Comparison of ENCODE assay signal across 7 cellular contexts in genomic region chr13:93244141-93244917, GRCh38. TPM values are rescaled to one million over a fixed set of nuclear protein-coding genes. Genes with fewer than 3 reads are reported as not detected.
DNase-seq lines count a peak whose midpoint lies in the region; ATAC-seq, FAIRE-seq and TF ChIP-seq lines count a peak whose summit lies in the region.

No MANE protein-coding gene starts in this region.

- H3K9me3 Mint-ChIP-seq in type B pancreatic cell, result peaks cover 8% of the 10 kb centered on the region

- no TSS peak for BruUV-seq in GM12878 (replicated peaks; lab: Mats Ljungman, UMichigan)

- intact Hi-C loops in GM12878 (cut with micrococcal nuclease; ENCODE audit: unreplicated experiment), result no loop called here

- TF ChIP-seq CTCF in GM12878 (IDR thresholded peaks at IDR 0.05 in 2 of 3, conservative IDR thresholded peaks at IDR 0.05 in 1 of 3; ENCODE audit: control insufficient read depth in 2 of 3, extremely low read depth in 1 of 3, insufficient read depth in 1 of 3, low read depth in 3 of 3, low read length in 3 of 3), result no peak
- TF ChIP-seq CTCF in type B pancreatic cell (conservative IDR thresholded peaks at IDR 0.05), result no peak

- SMC1A ChIA-PET in GM12878 (lab: Charles Lee; ENCODE audit: uncharacterized antibody, unreplicated experiment), result interaction anchor here (0.7 kb wide), 1 partner anchor 347 kb away, joined by 3 read pairs; no protein-coding TSS in a partner anchor

- no peaks in the 10 kb centered on the region for H3K9me3 ChIP-seq in GM12878 (replicated peaks; ENCODE audit: control insufficient read depth, insufficient read depth, low read length)

- H3K36me3 ChIP-seq in GM12878 (ENCODE audit: control insufficient read depth in 2 of 2, insufficient read depth in 2 of 2, low read length in 1 of 2), result no peaks in the 10 kb centered on the region

- CTCF ChIA-PET in GM12878 (lab: Yijun Ruan, JAX), result interaction anchor here (0.5 kb wide), 1 partner anchor 1119 kb away, joined by 3 read pairs; no protein-coding TSS in a partner anchor

- no peak overlapping the region for H3K27ac Mint-ChIP-seq in type B pancreatic cell

- no peaks in the 10 kb centered on the region for H3K27me3 ChIP-seq in GM12878 (replicated peaks in 1 of 2; ENCODE audit: control insufficient read depth in 2 of 2, insufficient read depth in 2 of 2, low read length in 1 of 2)

- RAD21 ChIA-PET in GM12878 (lab: Charles Lee; ENCODE audit: unreplicated experiment), result no interaction called here

- peaks cover 8% of the 10 kb centered on the region for H3K36me3 Mint-ChIP-seq in type B pancreatic cell

- H3K4me1 Mint-ChIP-seq in type B pancreatic cell (ENCODE audit: unreplicated experiment), result peaks cover 28% of the 10 kb centered on the region

- H2AFZ ChIP-seq in GM12878 (ENCODE audit: control insufficient read depth, low read depth, low read length), result no peak overlapping the region

- H3K4me3 ChIP-seq in GM12878, result no peak overlapping the region

- POLR2A ChIA-PET in GM12878 (lab: Charles Lee), result no interaction called here

- no peak for FAIRE-seq in GM12878 (lab: Jason Lieb, UNC)

- no peak overlapping the region for H3K9ac ChIP-seq in GM12878 (ENCODE audit: control insufficient read depth, insufficient read depth, low read length)

- 38% methylated on average over 15 of the region's 17 CpGs for WGBS in GM12878 (ENCODE audit: insufficient coverage, insufficient replicate concordance, low lambda C conversion rate, missing lambda C conversion rate)

- in situ Hi-C loops in GM12878 (cut with MboI), result no loop called here

- ATAC-seq in HG03108 (IDR thresholded peaks at IDR 0.05; ENCODE audit: unreplicated experiment) (peak; percentile 52), GM12878 (peak; percentile 21; the same call in 2 of the 3 replicates), HG03469 (IDR thresholded peaks at IDR 0.05; ENCODE audit: unreplicated experiment) (no peak)

- H3K27ac ChIP-seq in GM12878 (ENCODE audit: control insufficient read depth, insufficient read depth), result no peak overlapping the region

- no peak for TF ChIP-seq POLR2A in GM12878 (IDR thresholded peaks at IDR 0.05; ENCODE audit: low read depth, low read length)

- no peaks in the 10 kb centered on the region for H4K20me1 ChIP-seq in GM12878 (ENCODE audit: control insufficient read depth, insufficient read depth)

- TF ChIP-seq RAD21 in GM12878 (IDR thresholded peaks at IDR 0.05; ENCODE audit: insufficient read depth, low read depth, low read length), result no peak

- H3K79me2 ChIP-seq in GM12878 (ENCODE audit: control insufficient read depth, insufficient read depth, low read length), result no peaks in the 10 kb centered on the region

- H3K4me1 ChIP-seq in GM12878 (ENCODE audit: control insufficient read depth, insufficient read depth, low read length), result no peaks in the 10 kb centered on the region

- no peak for TF ChIP-seq EP300 in GM12878 (IDR thresholded peaks at IDR 0.05; ENCODE audit: borderline replicate concordance in 1 of 2, control insufficient read depth in 1 of 2, low read depth in 2 of 2, low read length in 2 of 2)

- H3K4me2 ChIP-seq in GM12878 (ENCODE audit: control insufficient read depth, insufficient read depth), result no peak overlapping the region

- H3K27me3 Mint-ChIP-seq in type B pancreatic cell, result peaks cover 3% of the 10 kb centered on the region

- no peak for DNase-seq in GM12878 (ENCODE audit: low read depth, low spot score)
- DNase-seq in left kidney (ENCODE audit: low read depth, low spot score), result peak; percentile 54
- DNase-seq in type B pancreatic cell (ENCODE audit: extremely low spot score, unreplicated experiment), result no peak
- DNase-seq in NCI-H526 treated with DMSO at 0.1 percent for 48 hours (lab: John Stamatoyannopoulos, UW), result no peak
- DNase-seq in NCI-H2227 (lab: John Stamatoyannopoulos, UW; ENCODE audit: unreplicated experiment), result no peak

- H3K4me3 Mint-ChIP-seq in type B pancreatic cell, result peak overlapping the region; percentile 65

TF ChIP-seq in GM12878, 131 proteins besides CTCF, POLR2A, EP300 and RAD21:
- TF ChIP-seq MYC (IDR thresholded peaks at IDR 0.05; ENCODE audit: insufficient read depth, insufficient read length, insufficient replicate concordance, low read length, severe bottlenecking), result no peak
- TF ChIP-seq PAX8 (IDR thresholded peaks at IDR 0.05), result no peak
- no peak for TF ChIP-seq WRNIP1 (IDR thresholded peaks at IDR 0.05; ENCODE audit: borderline replicate concordance, low read depth, low read length)
- no peak for TF ChIP-seq ZNF687 (IDR thresholded peaks at IDR 0.05)
- no peak for TF ChIP-seq NRF1 (conservative IDR thresholded peaks at IDR 0.05; ENCODE audit: low read depth, low read length)
- TF ChIP-seq, protein P1, sequence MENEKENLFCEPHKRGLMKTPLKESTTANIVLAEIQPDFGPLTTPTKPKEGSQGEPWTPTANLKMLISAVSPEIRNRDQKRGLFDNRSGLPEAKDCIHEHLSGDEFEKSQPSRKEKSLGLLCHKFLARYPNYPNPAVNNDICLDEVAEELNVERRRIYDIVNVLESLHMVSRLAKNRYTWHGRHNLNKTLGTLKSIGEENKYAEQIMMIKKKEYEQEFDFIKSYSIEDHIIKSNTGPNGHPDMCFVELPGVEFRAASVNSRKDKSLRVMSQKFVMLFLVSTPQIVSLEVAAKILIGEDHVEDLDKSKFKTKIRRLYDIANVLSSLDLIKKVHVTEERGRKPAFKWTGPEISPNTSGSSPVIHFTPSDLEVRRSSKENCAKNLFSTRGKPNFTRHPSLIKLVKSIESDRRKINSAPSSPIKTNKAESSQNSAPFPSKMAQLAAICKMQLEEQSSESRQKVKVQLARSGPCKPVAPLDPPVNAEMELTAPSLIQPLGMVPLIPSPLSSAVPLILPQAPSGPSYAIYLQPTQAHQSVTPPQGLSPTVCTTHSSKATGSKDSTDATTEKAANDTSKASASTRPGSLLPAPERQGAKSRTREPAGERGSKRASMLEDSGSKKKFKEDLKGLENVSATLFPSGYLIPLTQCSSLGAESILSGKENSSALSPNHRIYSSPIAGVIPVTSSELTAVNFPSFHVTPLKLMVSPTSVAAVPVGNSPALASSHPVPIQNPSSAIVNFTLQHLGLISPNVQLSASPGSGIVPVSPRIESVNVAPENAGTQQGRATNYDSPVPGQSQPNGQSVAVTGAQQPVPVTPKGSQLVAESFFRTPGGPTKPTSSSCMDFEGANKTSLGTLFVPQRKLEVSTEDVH (IDR thresholded peaks at IDR 0.05; ENCODE audit: low read depth, partially characterized antibody), result no peak
- TF ChIP-seq HDAC6 (IDR thresholded peaks at IDR 0.05; ENCODE audit: unreplicated experiment), result no peak
- TF ChIP-seq IKZF2 (IDR thresholded peaks at IDR 0.05), result no peak
- no peak for TF ChIP-seq ZNF24 (IDR thresholded peaks at IDR 0.05)
- no peak for TF ChIP-seq TARDBP (IDR thresholded peaks at IDR 0.05; ENCODE audit: borderline replicate concordance)
- no peak for TF ChIP-seq KLF5 (IDR thresholded peaks at IDR 0.05; ENCODE audit: partially characterized antibody)
TF ChIP-seq in GM12878: peak in this region for 0.

RNA-seq across cellular contexts. Expression of gene GPC6, which starts 17.7 kb away (rescaled TPM):
- not detected in 2 replicates for total RNA-seq in GM12878 (2013; cell fraction: nucleolus; rRNA removed)
- total RNA-seq in GM12878 (2014; rRNA removed) (not detected in 2 replicates), GM12878 (2014; rRNA removed; fragmentation: Illumina TruSeq; extraction: Trizol) (0.09 TPM in 1 of 2 replicates, not detected in the other), GM12878 (2021) (0.16 TPM in 1 of 2 replicates, not detected in the other), type B pancreatic cell (ENCODE audit: low replicate concordance) (8.4 and 30.5 TPM in 2 replicates)
- polyA plus RNA-seq in GM12878 (2011; ENCODE audit: low read depth), result not detected
- polyA plus RNA-seq in GM12878 (2011; rRNA removed) (not detected in 2 replicates), GM12878 (2014; fragmentation: Illumina TruSeq; extraction: Trizol) (0.03 and 0.05 TPM in 2 replicates), GM12878 (2014; fragmentation: Nextera tagmentation; extraction: Ambion mirVana) (under 1 TPM in 1 of 2 experiments, not detected in 1; 0.04 TPM), GM12878 (2014; rRNA removed) (not detected in 2 replicates), GM12878 (2016; fragmentation: Nextera tagmentation; extraction: Ambion mirVana) (under 1 TPM in 1 of 2 experiments, not detected in 1; 0.03 TPM)
- polyA plus RNA-seq in GM12878 (2011; cell fraction: cytosol; rRNA removed), result not detected in 2 replicates
- not detected in 2 replicates for polyA plus RNA-seq in GM12878 (2011; cell fraction: nucleus; rRNA removed)
- not detected in 2 replicates for polyA plus RNA-seq in GM12878 (2012)
- not detected in 2 replicates for polyA minus RNA-seq in GM12878 (2011; rRNA and poly(A)+ RNA removed)
- polyA minus RNA-seq in GM12878 (2011; cell fraction: cytosol; rRNA and poly(A)+ RNA removed), result not detected in 2 replicates
- not detected in 2 replicates for polyA minus RNA-seq in GM12878 (2011; cell fraction: nucleus; rRNA and poly(A)+ RNA removed)
